Comparison of ENCODE assay signal across 22 cellular contexts in genomic region chr9:127303830-127304229, GRCh38. TPM values are rescaled to one million over a fixed set of nuclear protein-coding genes. Genes with fewer than 3 reads are reported as not detected.
DNase-seq lines count a peak whose midpoint lies in the region; ATAC-seq, FAIRE-seq and TF ChIP-seq lines count a peak whose summit lies in the region.
"Had no signal": no experiment of that assay in that cellular context is flagged by ENCODE, and none has a peak within 500 bp of the region (broad histone marks: within the 10 kb centered on the region; RNA-seq: fewer than 3 reads in every experiment).

No MANE protein-coding gene starts in this region.

- 97% methylated on average over 1 of the region's 1 CpG for WGBS in HepG2 (ENCODE audit: low lambda C conversion rate)
- WGBS in GM23248 (ENCODE audit: low coverage in 1 of 2, low lambda C conversion rate in 2 of 2, missing lambda C conversion rate in 2 of 2), 2 experiments, result 91 to 100% methylated on average over 1 of the region's 1 CpG

- DNase-seq in D721Med (ENCODE audit: insufficient read length, low spot score) (no peak), HuH-7.5 (ENCODE audit: low spot score) (peak; percentile 10), WERI-Rb-1 (no peak), HepG2 (ENCODE audit: low spot score) (no peak), NK-92 (lab: John Stamatoyannopoulos, UW; ENCODE audit: unreplicated experiment) (no peak), GM23338 (ENCODE audit: low spot score) (no peak), GM23248 (no peak)
- no peak for DNase-seq in effector memory CD4-positive, alpha-beta T cell
- DNase-seq: GOT3; MG63; NCI-H1694 treated with DMSO at 0.1 percent for 48 hours; NCI-H2081 treated with DMSO at 0.1 percent for 48 hours; NCI-H526 treated with DMSO at 0.1 percent for 48 hours; NK-92 treated with Interleukin-12 subunit alpha and Interleukin-12 subunit beta, amount 100 ng/mL, for 24 hours; SHP77 treated with DMSO at 0.1 percent for 48 hours; SW 1271 had no signal

- H3K4me1 Mint-ChIP-seq in GM23338, result no peaks in the 10 kb centered on the region
- H3K4me1 Mint-ChIP-seq: B cell had no signal

- H3K36me3 ChIP-seq in WERI-Rb-1 (peaks cover 6% of the 10 kb centered on the region), HepG2 (replicated peaks in 1 of 2; ENCODE audit: control insufficient read depth in 1 of 2, insufficient read depth in 2 of 2, low read length in 2 of 2) (no peaks in the 10 kb centered on the region), GM23338 (ENCODE audit: insufficient read depth) (no peaks in the 10 kb centered on the region), GM23248 (ENCODE audit: low read depth) (no peaks in the 10 kb centered on the region)
- no peaks in the 10 kb centered on the region for H3K36me3 ChIP-seq in effector memory CD4-positive, alpha-beta T cell (ENCODE audit: control insufficient read depth, insufficient read depth, low read length)
- H3K36me3 ChIP-seq: MG63 had no signal

- no peak overlapping the region for H3K9ac ChIP-seq in HepG2 (ENCODE audit: insufficient read depth, low read depth, low read length)
- H3K9ac ChIP-seq in GM23248, result no peak overlapping the region

- H3K27me3 ChIP-seq in WERI-Rb-1 (ENCODE audit: insufficient read depth, low read depth, severe bottlenecking), result no peaks in the 10 kb centered on the region
- H3K27me3 ChIP-seq in HepG2 (ENCODE audit: control insufficient read depth in 1 of 2, insufficient read depth in 2 of 2, low read length in 2 of 2), result no peaks in the 10 kb centered on the region
- no peaks in the 10 kb centered on the region for H3K27me3 ChIP-seq in GM23338 (ENCODE audit: insufficient read depth)
- H3K27me3 ChIP-seq in effector memory CD4-positive, alpha-beta T cell (replicated peaks; ENCODE audit: control insufficient read depth, insufficient read depth, low read length, poor library complexity, severe bottlenecking), result no peaks in the 10 kb centered on the region
- no peaks in the 10 kb centered on the region for H3K27me3 ChIP-seq in GM23248 (replicated peaks; ENCODE audit: insufficient read depth)
- H3K27me3 ChIP-seq: MG63 had no signal

- POLR2A ChIA-PET in HepG2 (lab: Yijun Ruan, JAX), result no interaction called here

- H3F3A ChIP-seq in GM23338 (replicated peaks; ENCODE audit: low read depth) (no peaks in the 10 kb centered on the region), GM23248 (ENCODE audit: insufficient read depth) (no peaks in the 10 kb centered on the region)

- H3K4me1 ChIP-seq in HepG2 (ENCODE audit: insufficient read depth, low read length), result peaks cover 22% of the 10 kb centered on the region
- no peaks in the 10 kb centered on the region for H3K4me1 ChIP-seq in GM23338 (ENCODE audit: insufficient read depth)
- no peaks in the 10 kb centered on the region for H3K4me1 ChIP-seq in effector memory CD4-positive, alpha-beta T cell (ENCODE audit: control insufficient read depth, insufficient read depth, low read length, poor library complexity, severe bottlenecking)
- H3K4me1 ChIP-seq in GM23248 (ENCODE audit: insufficient read depth), result peaks cover 6% of the 10 kb centered on the region

- no peaks in the 10 kb centered on the region for H4K20me1 ChIP-seq in HepG2 (ENCODE audit: insufficient read depth, low read length)
- H4K20me1 ChIP-seq in GM23338 (replicated peaks; ENCODE audit: insufficient read depth), result no peaks in the 10 kb centered on the region
- no peaks in the 10 kb centered on the region for H4K20me1 ChIP-seq in GM23248 (ENCODE audit: insufficient read depth)

- no peaks in the 10 kb centered on the region for H3K36me3 Mint-ChIP-seq in GM23338 (ENCODE audit: low read depth)
- H3K36me3 Mint-ChIP-seq: CD14-positive monocyte had no signal

- in situ Hi-C loops in HepG2 (cut with HindIII; ENCODE audit: extremely low pct_ligation_motif_present, low pct_unique_long_range_greater_than_20kb) (no loop called here), GM23248 (cut with MboI) (no loop called here)

- no peak overlapping the region for H3K27ac Mint-ChIP-seq in GM23338
- H3K27ac Mint-ChIP-seq: B cell, CD14-positive monocyte had no signal

- H3K4me2 ChIP-seq in HepG2 (ENCODE audit: low read depth, low read length) (no peak overlapping the region), GM23338 (no peak overlapping the region), GM23248 (ENCODE audit: unreplicated experiment) (no peak overlapping the region)
- H3K4me2 ChIP-seq: A549 had no signal

- no peaks in the 10 kb centered on the region for H3K27me3 Mint-ChIP-seq in GM23338 (ENCODE audit: insufficient read depth, low read depth, poor library complexity)
- H3K27me3 Mint-ChIP-seq: B cell had no signal

- H2AFZ ChIP-seq in HepG2 (ENCODE audit: low read length) (no peak overlapping the region), GM23338 (no peak overlapping the region), GM23248 (no peak overlapping the region)

- ATAC-seq in HepG2 (no peak), GM23338 (no peak)
- ATAC-seq: A549 had no signal

- H3K9me2 ChIP-seq in GM23338 (ENCODE audit: insufficient read depth), result no peaks in the 10 kb centered on the region; the same call in 1 of the 2 replicates
- H3K9me2 ChIP-seq in GM23248 (ENCODE audit: insufficient read depth), result no peaks in the 10 kb centered on the region

- FAIRE-seq in D721Med (lab: Jason Lieb, UNC) (peak; percentile 82), HepG2 (lab: Jason Lieb, UNC) (no peak)
- FAIRE-seq: A549, GM12892 had no signal

- no peak for TF ChIP-seq CTCF in D721Med (IDR thresholded peaks at IDR 0.05; ENCODE audit: insufficient read depth, missing control alignments)
- TF ChIP-seq CTCF in WERI-Rb-1 (IDR thresholded peaks at IDR 0.05; ENCODE audit: low read depth, low read length), result no peak
- no peak for TF ChIP-seq CTCF in HepG2 (CRISPR knock-in tag; IDR thresholded peaks at IDR 0.05)
- TF ChIP-seq CTCF in GM23338 (conservative IDR thresholded peaks at IDR 0.05; ENCODE audit: low read depth in 2 of 2), result no peak

- H3K9me3 ChIP-seq in WERI-Rb-1 (ENCODE audit: severe bottlenecking), result no peaks in the 10 kb centered on the region
- H3K9me3 ChIP-seq in HepG2 (ENCODE audit: low read length), result no peaks in the 10 kb centered on the region
- no peaks in the 10 kb centered on the region for H3K9me3 ChIP-seq in effector memory CD4-positive, alpha-beta T cell (ENCODE audit: control insufficient read depth, low read length)
- H3K9me3 ChIP-seq in GM23248 (ENCODE audit: low read depth), result no peaks in the 10 kb centered on the region
- H3K9me3 ChIP-seq: A549, MG63 had no signal

- TF ChIP-seq EP300 in HepG2 (IDR thresholded peaks at IDR 0.05; ENCODE audit: low read depth in 2 of 2, low read length in 2 of 2) (no peak), HepG2 (CRISPR knock-in tag; IDR thresholded peaks at IDR 0.05; ENCODE audit: borderline replicate concordance) (no peak)

- CTCF ChIA-PET in HepG2 (lab: Yijun Ruan, JAX; ENCODE audit: low intra/inter-chr PET ratio, low total read pairs), result no interaction called here

- intact Hi-C loops in HepG2 (cut with micrococcal nuclease; ENCODE audit: unreplicated experiment), result no loop called here

- no peak overlapping the region for H3K4me3 Mint-ChIP-seq in GM23338
- H3K4me3 Mint-ChIP-seq: B cell, CD14-positive monocyte had no signal

- H3K9me3 Mint-ChIP-seq in GM23338, result no peaks in the 10 kb centered on the region

- BruUV-seq in HepG2 (replicated peaks; lab: Mats Ljungman, UMichigan), result no TSS peak

- H3K4me3 ChIP-seq in WERI-Rb-1 (ENCODE audit: low read depth, low read length), result no peak overlapping the region
- H3K4me3 ChIP-seq in HepG2 (replicated peaks in 1 of 3; ENCODE audit: insufficient read depth in 1 of 3, low read depth in 2 of 3, low read length in 3 of 3), result no peak overlapping the region
- no peak overlapping the region for H3K4me3 ChIP-seq in GM23338
- no peak overlapping the region for H3K4me3 ChIP-seq in effector memory CD4-positive, alpha-beta T cell (ENCODE audit: insufficient read depth, low read depth, low read length, poor library complexity, severe bottlenecking)
- no peak overlapping the region for H3K4me3 ChIP-seq in GM23248
- H3K4me3 ChIP-seq: A549, MG63, SK-N-MC had no signal

- TF ChIP-seq RAD21 in HepG2 (CRISPR knock-in tag; IDR thresholded peaks at IDR 0.05), result no peak

- peak overlapping the region; percentile 99 for H3K27ac ChIP-seq in WERI-Rb-1
- H3K27ac ChIP-seq in HepG2 (ENCODE audit: extremely low read length, insufficient read depth, low read length), result no peak overlapping the region
- no peak overlapping the region for H3K27ac ChIP-seq in GM23338 (ENCODE audit: low read depth)
- H3K27ac ChIP-seq in effector memory CD4-positive, alpha-beta T cell (ENCODE audit: insufficient read depth, low read length, poor library complexity, severe bottlenecking), result no peak overlapping the region
- H3K27ac ChIP-seq in GM23248, result no peak overlapping the region
- H3K27ac ChIP-seq: RWPE1, SK-N-MC had no signal

- H3K79me2 ChIP-seq in HepG2 (ENCODE audit: insufficient read depth, low read length), result no peaks in the 10 kb centered on the region
- H3K79me2 ChIP-seq in GM23338 (replicated peaks; ENCODE audit: insufficient read depth), result no peaks in the 10 kb centered on the region
- H3K79me2 ChIP-seq in GM23248 (ENCODE audit: insufficient read depth), result no peaks in the 10 kb centered on the region

- TF ChIP-seq POLR2A in HepG2 (IDR thresholded peaks at IDR 0.05; ENCODE audit: insufficient read depth in 1 of 2, low read depth in 2 of 2, low read length in 2 of 2), result no peak

RNA-seq across cellular contexts. Expression of gene GARNL3, which starts 39.3 kb away (rescaled TPM):
- total RNA-seq in HepG2 (2016; rRNA removed; fragmentation: Illumina TruSeq; extraction: Trizol), result 6.0 and 11.0 TPM in 2 replicates
- 5.0 and 6.1 TPM in 2 replicates for total RNA-seq in HepG2 (2016; cell fraction: cytosol; rRNA removed; fragmentation: Illumina TruSeq; extraction: Trizol; ENCODE audit: low read depth)
- 4.9 and 8.3 TPM in 2 replicates for total RNA-seq in HepG2 (2016; cell fraction: insoluble cytoplasmic fraction; rRNA removed; fragmentation: Illumina TruSeq; extraction: Trizol)
- 4.0 and 4.8 TPM in 2 replicates for total RNA-seq in HepG2 (2016; cell fraction: membrane; rRNA removed; fragmentation: Illumina TruSeq; extraction: Trizol)
- total RNA-seq in HepG2 (2016; cell fraction: nucleus; rRNA removed; fragmentation: Illumina TruSeq; extraction: Trizol), result 23.2 and 25.8 TPM in 2 replicates
- 3.9 and 6.7 TPM in 2 replicates for polyA plus RNA-seq in HepG2 (2011; rRNA removed)
- 2.0 and 3.1 TPM in 2 replicates for polyA plus RNA-seq in HepG2 (2011; cell fraction: cytosol; rRNA removed)
- 30.0 and 33.5 TPM in 2 replicates for polyA plus RNA-seq in HepG2 (2011; cell fraction: nucleus; rRNA removed)
- polyA plus RNA-seq in HepG2 (2012), result 7.4 and 7.5 TPM in 2 replicates
- 1.2 and 1.5 TPM in 2 replicates for polyA plus RNA-seq in HepG2 (2016; cell fraction: cytosol; fragmentation: Illumina TruSeq; extraction: Trizol; ENCODE audit: low read depth)
- polyA plus RNA-seq in HepG2 (2016; cell fraction: insoluble cytoplasmic fraction; fragmentation: Illumina TruSeq; extraction: Trizol; ENCODE audit: low read depth), result 2.9 and 4.3 TPM in 2 replicates
- polyA plus RNA-seq in HepG2 (2016; cell fraction: membrane; fragmentation: Illumina TruSeq; extraction: Trizol; ENCODE audit: low read depth), result 2.1 and 2.2 TPM in 2 replicates
- polyA plus RNA-seq in HepG2 (2016; cell fraction: nucleus; fragmentation: Illumina TruSeq; extraction: Trizol; ENCODE audit: insufficient read depth, low read depth), result 20.4 and 21.1 TPM in 2 replicates
- polyA minus RNA-seq in HepG2 (2011; rRNA and poly(A)+ RNA removed; ENCODE audit: low replicate concordance), result 4.7 and 5.2 TPM in 2 replicates
- 3.6 and 7.7 TPM in 2 replicates for polyA minus RNA-seq in HepG2 (2011; cell fraction: cytosol; rRNA and poly(A)+ RNA removed)
- polyA minus RNA-seq in HepG2 (2011; cell fraction: nucleus; rRNA and poly(A)+ RNA removed), result 29.7 and 53.3 TPM in 2 replicates
- 12.6 and 21.9 TPM in 2 replicates for total RNA-seq in GM23338 (2014; rRNA removed; shearing (Covaris generic))
- 5.2 and 8.7 TPM in 2 replicates for polyA plus RNA-seq in GM23338 (2016; fragmentation: Nextera tagmentation; extraction: Ambion mirVana)
- 0.13 and 0.43 TPM in 2 replicates for total RNA-seq in GM23248 (2014; rRNA removed; shearing (Covaris generic))
- 0.22 and 1.3 TPM in 2 replicates for polyA plus RNA-seq in GM23248 (2016; fragmentation: Nextera tagmentation; extraction: Ambion mirVana)
